ENCODE assay signal across 1 cellular context in genomic region chr15:43492673-43493601, GRCh38.
A peak's percentile ranks its signal among the peaks of the same experiment; 100 is the strongest.
TF ChIP-seq lines count a peak whose summit lies in the region.

Gene TP53BP1, minus strand, starts transcription at chr15:43493156. Its CDS starts 113 bp downstream, at chr15:43493043.

TF ChIP-seq in GM12878, 131 proteins besides CTCF, POLR2A, EP300 and RAD21 (continued from another document and continues in another):
- TF ChIP-seq E4F1 (IDR thresholded peaks at IDR 0.05; ENCODE audit: borderline replicate concordance, partially characterized antibody) (peak; percentile 31), NRF1 (conservative IDR thresholded peaks at IDR 0.05; ENCODE audit: low read depth, low read length) (no peak), IRF5 (IDR thresholded peaks at IDR 0.05; ENCODE audit: borderline replicate concordance) (no peak), MAX (IDR thresholded peaks at IDR 0.05; ENCODE audit: low read depth, low read length) (no peak), ZNF274 (IDR thresholded peaks at IDR 0.05; ENCODE audit: insufficient read depth, insufficient read length) (no peak), SREBF2 (IDR thresholded peaks at IDR 0.05; ENCODE audit: low read length) (no peak), ZNF24 (IDR thresholded peaks at IDR 0.05) (no peak), ETV6 (conservative IDR thresholded peaks at IDR 0.05 in 1 of 2, IDR thresholded peaks at IDR 0.05 in 1 of 2; ENCODE audit: borderline replicate concordance in 1 of 2, low read depth in 1 of 2) (no peak), CBFB (IDR thresholded peaks at IDR 0.05; ENCODE audit: low read depth) (no peak), CHD4 (IDR thresholded peaks at IDR 0.05) (no peak), ATF2 (IDR thresholded peaks at IDR 0.05; ENCODE audit: low read length) (no peak), MEF2A (IDR thresholded peaks at IDR 0.05; ENCODE audit: insufficient read depth, low read depth, low read length) (no peak), DPF2 (IDR thresholded peaks at IDR 0.05) (peak; percentile 99), NFYA (IDR thresholded peaks at IDR 0.05; ENCODE audit: borderline replicate concordance, low read depth, low read length) (peak; percentile 27; the same call in 1 of the 2 replicates), SREBF1 (IDR thresholded peaks at IDR 0.05; ENCODE audit: low read length) (no peak), FOXK2 (IDR thresholded peaks at IDR 0.05) (no peak), EGR1 (IDR thresholded peaks at IDR 0.05; ENCODE audit: borderline replicate concordance in 1 of 2, low read depth in 2 of 2, low read length in 2 of 2) (no peak), SRF (IDR thresholded peaks at IDR 0.05; ENCODE audit: low read depth in 2 of 2, low read length in 2 of 2) (0 out of 4 replicates have a peak, but pooled peaks of 1 of the 2 experiments have one; percentile 0), STAT1 (conservative IDR thresholded peaks at IDR 0.05) (no peak), TARDBP (IDR thresholded peaks at IDR 0.05; ENCODE audit: borderline replicate concordance) (no peak), RBBP5 (conservative IDR thresholded peaks at IDR 0.05) (no peak), SMAD5 (IDR thresholded peaks at IDR 0.05; ENCODE audit: low read depth) (no peak), POU2F2 (IDR thresholded peaks at IDR 0.05; ENCODE audit: borderline replicate concordance, low read depth, low read length) (no peak), NR2C1 (IDR thresholded peaks at IDR 0.05) (no peak), PML (IDR thresholded peaks at IDR 0.05; ENCODE audit: low read length) (no peak), E2F4 (IDR thresholded peaks at IDR 0.05; ENCODE audit: low read depth, low read length) (no peak), IKZF2 (IDR thresholded peaks at IDR 0.05) (no peak; a peak in 1 of 4 replicates), SUPT20H (IDR thresholded peaks at IDR 0.05; ENCODE audit: borderline replicate concordance, control insufficient read depth, low read depth, low read length) (no peak), SMARCA5 (IDR thresholded peaks at IDR 0.05) (no peak), EED (IDR thresholded peaks at IDR 0.05; ENCODE audit: low read depth) (no peak), TAF1 (IDR thresholded peaks at IDR 0.05; ENCODE audit: borderline replicate concordance, low read depth, low read length) (no peak), SIN3A (IDR thresholded peaks at IDR 0.05; ENCODE audit: low read depth, low read length) (peak; percentile 57; the same call in 1 of the 2 replicates), CEBPB (IDR thresholded peaks at IDR 0.05; ENCODE audit: borderline replicate concordance in 1 of 2, low read depth in 2 of 2, low read length in 2 of 2) (no peak), SKIL (IDR thresholded peaks at IDR 0.05; ENCODE audit: low read depth, poor library complexity, severe bottlenecking) (no peak), CUX1 (IDR thresholded peaks at IDR 0.05; ENCODE audit: insufficient replicate concordance, low read depth, low read length) (no peak), TCF3 (IDR thresholded peaks at IDR 0.05; ENCODE audit: borderline replicate concordance, insufficient read depth, low read depth, low read length) (no peak), ZSCAN29 (IDR thresholded peaks at IDR 0.05) (no peak), ELK1 (IDR thresholded peaks at IDR 0.05; ENCODE audit: low read depth, low read length) (no peak), ZNF592 (IDR thresholded peaks at IDR 0.05) (no peak), SUZ12 (IDR thresholded peaks at IDR 0.05; ENCODE audit: unreplicated experiment) (no peak), HDAC2 (IDR thresholded peaks at IDR 0.05) (no peak), GATAD2B (conservative IDR thresholded peaks at IDR 0.05; ENCODE audit: low read depth) (no peak), NFXL1 (IDR thresholded peaks at IDR 0.05; ENCODE audit: borderline replicate concordance) (no peak)
